In the genomic region with DNA sequence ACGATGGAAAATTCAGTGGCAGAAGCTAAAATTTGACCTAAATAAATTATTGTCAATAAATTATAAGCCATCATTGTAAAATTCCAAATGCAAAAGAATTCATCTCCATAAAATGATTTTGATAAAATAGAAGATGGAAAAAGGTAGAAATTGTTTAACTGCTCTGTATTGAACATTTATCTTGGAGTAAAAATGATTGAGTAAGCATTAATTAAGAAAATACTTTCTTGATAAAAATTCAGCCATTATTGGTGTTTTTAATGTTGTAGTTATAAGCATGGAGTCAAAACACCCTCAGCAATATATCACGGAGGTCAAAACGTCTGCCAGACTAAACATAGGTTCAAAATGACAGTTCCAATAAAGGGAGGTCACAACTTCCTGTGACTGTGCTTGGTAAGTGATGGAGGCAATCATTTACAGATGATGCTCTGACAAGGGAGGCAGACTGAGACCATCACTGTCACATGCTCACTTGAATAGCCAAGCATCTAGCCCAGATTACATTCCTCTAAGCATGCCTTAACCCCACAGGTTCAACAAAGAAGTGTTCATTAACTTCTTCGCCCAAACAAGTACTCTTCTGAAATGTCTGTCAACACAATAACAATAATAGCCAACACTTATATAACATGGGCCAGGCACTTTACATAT, we compare ENCODE assay signal across 21 cellular contexts.
A peak's percentile ranks its signal among the peaks of the same experiment; 100 is the strongest.
DNase-seq lines count a peak whose midpoint lies in the region; ATAC-seq, FAIRE-seq and TF ChIP-seq lines count a peak whose summit lies in the region.
"Had no signal": no experiment of that assay in that cellular context is flagged by ENCODE, and none has a peak within 500 bp of the region (broad histone marks: within the 10 kb centered on the region; RNA-seq: fewer than 3 reads in every experiment).

No MANE protein-coding gene starts in this region.

- H3K27me3 ChIP-seq in RWPE2 (ENCODE audit: insufficient read depth, poor library complexity, severe bottlenecking) (no peaks in the 10 kb centered on the region), foreskin keratinocyte (no peaks in the 10 kb centered on the region)
- H3K27me3 ChIP-seq: MG63 had no signal

- no peaks in the 10 kb centered on the region for H3K36me3 ChIP-seq in RWPE2 (ENCODE audit: low read depth)
- H3K36me3 ChIP-seq: MG63 had no signal

- DNase-seq in GM18507 (ENCODE audit: extremely low spot score, insufficient read length, low read depth) (no peak), RWPE2 (ENCODE audit: low spot score) (no peak), foreskin keratinocyte (no peak), OCI-M2 (lab: John Stamatoyannopoulos, UW; ENCODE audit: unreplicated experiment) (no peak), islet precursor cell (no peak)
- DNase-seq: CD4-positive, CD25-positive, alpha-beta regulatory T cell; KG1; MG63; NCI-H2029; NCI-H446 treated with DMSO at 0.1 percent for 48 hours; NCI-H526; NCI-H82; NK-92 treated with Interleukin-12 subunit alpha and Interleukin-12 subunit beta, amount 100 ng/mL, for 24 hours; PC-9; RPMI8226; SHP77 treated with DMSO at 0.1 percent for 48 hours; T-helper 1 cell had no signal

- peak overlapping the region; percentile 66 for H3K27ac ChIP-seq in RWPE2 (ENCODE audit: poor library complexity, severe bottlenecking)
- peak overlapping the region; percentile 99 for H3K27ac ChIP-seq in foreskin keratinocyte
- H3K27ac ChIP-seq: PC-9 had no signal

- no peak for ATAC-seq in RWPE2 (ENCODE audit: low read depth)
- no peak for ATAC-seq in foreskin keratinocyte
- ATAC-seq in HG03469 (IDR thresholded peaks at IDR 0.05; ENCODE audit: unreplicated experiment): no peak
- no peak for ATAC-seq in GM18511 (IDR thresholded peaks at IDR 0.05; ENCODE audit: unreplicated experiment)
- ATAC-seq: HCT116 had no signal

- no peak overlapping the region for H3K4me3 ChIP-seq in RWPE2 (ENCODE audit: severe bottlenecking)
- H3K4me3 ChIP-seq: MG63, PC-9 had no signal

- peaks cover 14% of the 10 kb centered on the region for H3K4me1 ChIP-seq in RWPE2 (ENCODE audit: insufficient read depth, poor library complexity, severe bottlenecking)
- peaks cover 34% of the 10 kb centered on the region for H3K4me1 ChIP-seq in foreskin keratinocyte

- no peak for TF ChIP-seq CTCF in RWPE2 (IDR thresholded peaks at IDR 0.05; ENCODE audit: poor library complexity, severe bottlenecking)
- TF ChIP-seq CTCF in foreskin keratinocyte (conservative IDR thresholded peaks at IDR 0.05): no peak

- H3K9me3 ChIP-seq in RWPE2 (ENCODE audit: severe bottlenecking): no peaks in the 10 kb centered on the region

- peak; percentile 38 for FAIRE-seq in GM18507 (lab: Jason Lieb, UNC)
- FAIRE-seq: D721Med had no signal
